Comparison of ENCODE assay signal across 11 cellular contexts in genomic region chr21:30439975-30440374, GRCh38. TPM values are rescaled to one million over a fixed set of nuclear protein-coding genes. Genes with fewer than 3 reads are reported as not detected.
"Had no signal": no experiment of that assay in that cellular context is flagged by ENCODE, and none has a peak within 500 bp of the region (broad histone marks: within the 10 kb centered on the region; RNA-seq: fewer than 3 reads in every experiment).

TSS of gene KRTAP15-1 (plus strand) at chr21:30440275. CDS start at chr21:30440328, 53 bp downstream.

- H3K4me3 Mint-ChIP-seq: IgD-negative memory B cell had no signal

- H3K27ac Mint-ChIP-seq: IgD-negative memory B cell had no signal

- H3K4me2 ChIP-seq: KMS-11 had no signal

- FAIRE-seq: HepG2, HTR-8/SVneo, K562 had no signal

- H3K4me3 ChIP-seq: K562 had no signal

- ATAC-seq: HepG2, K562 had no signal

- DNase-seq: IMR-90, KBM-7, KG1 had no signal

- H3K4me1 Mint-ChIP-seq: IgD-negative memory B cell had no signal

- H3K36me3 Mint-ChIP-seq: IgD-negative memory B cell had no signal

- H3K27me3 Mint-ChIP-seq: IgD-negative memory B cell had no signal

- H3K27ac ChIP-seq: HL-60, KMS-11 had no signal

- H3K9ac ChIP-seq: KMS-11 had no signal

RNA-seq across cellular contexts. Expression of gene KRTAP15-1, which starts in this region (rescaled TPM):
- total RNA-seq: HepG2, HT-29, HT1080, IMR-90, K562 had no signal
- polyA plus RNA-seq: HepG2, IgD-negative memory B cell, IMR-90, K562 had no signal
